8 cellular contexts compared by ENCODE assay signal in genomic region chr16:57092786-57093301, GRCh38. TPM values are rescaled to one million over a fixed set of nuclear protein-coding genes. Genes with fewer than 3 reads are reported as not detected.
A peak's percentile ranks its signal among the peaks of the same experiment; 100 is the strongest.
DNase-seq lines count a peak whose midpoint lies in the region; ATAC-seq and TF ChIP-seq lines count a peak whose summit lies in the region.

No MANE protein-coding gene starts in this region.

- ATAC-seq in GM21717 (IDR thresholded peaks at IDR 0.05; ENCODE audit: unreplicated experiment) (peak; percentile 41), left cardiac atrium (peak; percentile 42 to 49)

- intact Hi-C loops in left cardiac atrium (cut with DNase I) = no loop called here

- peak overlapping the region; percentile 62 for H3K27ac ChIP-seq in C4-2B

- TF ChIP-seq CTCF in C4-2B (conservative IDR thresholded peaks at IDR 0.05) = peak; percentile 89

- DNase-seq in OCI-M1 (lab: John Stamatoyannopoulos, UW) (peak; percentile 44), left cardiac atrium (peak; percentile 58), retina (peak; percentile 73), NCI-H187 (lab: John Stamatoyannopoulos, UW) (no peak), SW 1271 (lab: John Stamatoyannopoulos, UW) (no peak)
- peak; percentile 48 for DNase-seq in activated naive CD4-positive, alpha-beta T cell treated with Interleukin-2 at 50 U/mL for 16 hours

RNA-seq across cellular contexts. Expression of gene CPNE2, which starts 0.5 kb away (rescaled TPM):
- 10 to 100 TPM; 16.1 to 17.6 TPM for total RNA-seq in left cardiac atrium

Comparison
In these comparisons a context has a peak if more than half of its experiments do, and no peak if none do; other contexts are left out.
1. DNase-seq: peak in OCI-M1 (single experiment), activated naive CD4-positive, alpha-beta T cell treated with Interleukin-2 at 50 U/mL for 16 hours (single experiment), left cardiac atrium (single experiment) and retina (single experiment); none in NCI-H187 (0 of 2) and SW 1271 (0 of 2).